ENCODE assay signal across 8 cellular contexts in genomic region chr1:26285366-26286063, GRCh38. TPM values are rescaled to one million over a fixed set of nuclear protein-coding genes. Genes with fewer than 3 reads are reported as not detected.
DNase-seq lines count a peak whose midpoint lies in the region; ATAC-seq, FAIRE-seq and TF ChIP-seq lines count a peak whose summit lies in the region.

No MANE protein-coding gene starts in this region.

- peaks cover 47% of the 10 kb centered on the region for H3K36me3 Mint-ChIP-seq in activated naive CD4-positive, alpha-beta T cell treated with anti-CD3 and anti-CD28 coated beads, Interleukin-2, amount 10 ng/mL, durations not matched to agents 7 days and 5 days

- H3K4me3 Mint-ChIP-seq in activated naive CD4-positive, alpha-beta T cell treated with anti-CD3 and anti-CD28 coated beads, Interleukin-2, amount 10 ng/mL, durations not matched to agents 7 days and 5 days: no peak overlapping the region

- TF ChIP-seq CTCF in kidney (IDR thresholded peaks at IDR 0.05; ENCODE audit: borderline replicate concordance, extremely low read depth, insufficient read depth): no peak

- ATAC-seq in HG02870 (IDR thresholded peaks at IDR 0.05; ENCODE audit: unreplicated experiment) (no peak), GM18861 (IDR thresholded peaks at IDR 0.05; ENCODE audit: unreplicated experiment) (no peak)

- intact Hi-C loops in kidney (cut with DNase I): no loop called here

- H3K4me1 ChIP-seq in kidney (ENCODE audit: control insufficient read depth in 1 of 2, insufficient read depth in 1 of 2, low read depth in 1 of 2, low read length in 2 of 2): peaks cover 0 to 10% of the 10 kb centered on the region in 2 donors

- peaks cover 97% of the 10 kb centered on the region for H3K4me1 Mint-ChIP-seq in activated naive CD4-positive, alpha-beta T cell treated with anti-CD3 and anti-CD28 coated beads, Interleukin-2, amount 10 ng/mL, durations not matched to agents 7 days and 5 days

- no peak overlapping the region for H3K9ac ChIP-seq in kidney (ENCODE audit: low read length in 2 of 2)

- peak overlapping the region; percentile 98 for H3K27ac Mint-ChIP-seq in activated naive CD4-positive, alpha-beta T cell treated with anti-CD3 and anti-CD28 coated beads, Interleukin-2, amount 10 ng/mL, durations not matched to agents 7 days and 5 days

- no peaks in the 10 kb centered on the region for H3K9me3 Mint-ChIP-seq in activated naive CD4-positive, alpha-beta T cell treated with anti-CD3 and anti-CD28 coated beads, Interleukin-2, amount 10 ng/mL, durations not matched to agents 7 days and 5 days

- DNase-seq in Daoy (ENCODE audit: low read depth): peak; percentile 52
- peak; percentile 65 for DNase-seq in activated naive CD4-positive, alpha-beta T cell treated with anti-CD3 and anti-CD28 coated beads, Interleukin-2, amount 10 ng/mL, durations not matched to agents 7 days and 5 days
- peak; percentile 61 for DNase-seq in kidney
- no peak for DNase-seq in MV-4-11 (lab: John Stamatoyannopoulos, UW)
- no peak for DNase-seq in cerebellum (ENCODE audit: low spot score)

- no peak overlapping the region for H3K4me3 ChIP-seq in kidney (ENCODE audit: low read length in 2 of 2)

- no peak for FAIRE-seq in kidney (lab: Jason Lieb, UNC)

- CTCF ChIA-PET in activated naive CD4-positive, alpha-beta T cell treated with anti-CD3 and anti-CD28 coated beads, Interleukin-2, amount 10 ng/mL, durations not matched to agents 7 days and 5 days (lab: Charles Lee): interaction anchor here (0.8 to 18.0 kb wide), 18 partner anchors 10 to 135 kb away, joined by 3 to 632 read pairs (median 10); partner anchors contain the start of genes CD52 and UBXN11

- H3K36me3 ChIP-seq in KOPT-K1 (ENCODE audit: insufficient read depth, low read length) (peaks cover 26% of the 10 kb centered on the region), kidney (ENCODE audit: control insufficient read depth in 1 of 2, insufficient read depth in 2 of 2, low read length in 2 of 2) (no peaks in the 10 kb centered on the region)

- no peaks in the 10 kb centered on the region for H3K27me3 Mint-ChIP-seq in activated naive CD4-positive, alpha-beta T cell treated with anti-CD3 and anti-CD28 coated beads, Interleukin-2, amount 10 ng/mL, durations not matched to agents 7 days and 5 days

- H3K27ac ChIP-seq in KOPT-K1 (ENCODE audit: low read depth, low read length, poor library complexity, severe bottlenecking): peak overlapping the region; percentile 99
- H3K27ac ChIP-seq in kidney (ENCODE audit: low read depth in 2 of 2, low read length in 2 of 2): no peak overlapping the region

- H3K9me3 ChIP-seq in KOPT-K1 (ENCODE audit: insufficient read depth, low read length, poor library complexity, severe bottlenecking): no peaks in the 10 kb centered on the region
- no peaks in the 10 kb centered on the region for H3K9me3 ChIP-seq in kidney (ENCODE audit: control insufficient read depth in 1 of 2, low read length in 2 of 2)

RNA-seq across cellular contexts. Expression of gene SH3BGRL3, which starts 5.6 kb away (rescaled TPM):
- 50.6 and 66.8 TPM in 2 replicates for total RNA-seq in Daoy (2014; rRNA removed; shearing (Covaris generic))
- total RNA-seq in kidney: 140 TPM
- polyA plus RNA-seq in kidney (ENCODE audit: insufficient read depth, low read depth, low replicate concordance): 180 TPM
- total RNA-seq in cerebellum: 13.9 TPM

RNA-seq across cellular contexts. Expression of gene UBXN11, which starts 20.9 kb away (rescaled TPM):
- total RNA-seq in Daoy (2014; rRNA removed; shearing (Covaris generic)): 6.0 and 9.0 TPM in 2 replicates
- total RNA-seq in kidney (55.0 TPM), cerebellum (10.2 TPM)
- 30.2 TPM for polyA plus RNA-seq in kidney (ENCODE audit: insufficient read depth, low read depth, low replicate concordance)

RNA-seq across cellular contexts. Expression of gene CD52, which starts 32.2 kb away (rescaled TPM):
- total RNA-seq in Daoy (2014; rRNA removed; shearing (Covaris generic)): not detected in 2 replicates
- total RNA-seq in kidney (30.8 TPM), cerebellum (not detected)
- 13.2 TPM for polyA plus RNA-seq in kidney (ENCODE audit: insufficient read depth, low read depth, low replicate concordance)

RNA-seq across cellular contexts. Expression of gene CEP85, which starts 51.5 kb away (rescaled TPM):
- 27.4 and 34.5 TPM in 2 replicates for total RNA-seq in Daoy (2014; rRNA removed; shearing (Covaris generic))
- 8.5 TPM for total RNA-seq in kidney
- polyA plus RNA-seq in kidney (ENCODE audit: insufficient read depth, low read depth, low replicate concordance): 8.4 TPM
- 18.2 TPM for total RNA-seq in cerebellum

Comparison
In these comparisons a context has a peak if more than half of its experiments do, and no peak if none do; other contexts are left out.
1. DNase-seq: peak in Daoy (single experiment), activated naive CD4-positive, alpha-beta T cell treated with anti-CD3 and anti-CD28 coated beads, Interleukin-2, amount 10 ng/mL, durations not matched to agents 7 days and 5 days (single experiment) and kidney (single experiment); none in MV-4-11 (single experiment) and cerebellum (single experiment).
2. RNA of gene CD52, which starts 32.2 kb away (total RNA-seq): 30.8 TPM in kidney (single experiment); not detected in Daoy and not detected in cerebellum (single experiment); every median in the first group is over 10 times any median in the second.